8 cellular contexts compared by ENCODE assay signal in genomic region chr12:12813120-12814101, GRCh38. TPM values are rescaled to one million over a fixed set of nuclear protein-coding genes. Genes with fewer than 3 reads are reported as not detected.
A peak's percentile ranks its signal among the peaks of the same experiment; 100 is the strongest.
DNase-seq lines count a peak whose midpoint lies in the region; ATAC-seq and TF ChIP-seq lines count a peak whose summit lies in the region.

Gene DDX47, plus strand, starts transcription at chr12:12813346. Its CDS starts 22 bp downstream, at chr12:12813368.

- H3K27ac ChIP-seq in A673 (ENCODE audit: low read depth, low read length, poor library complexity, severe bottlenecking) (peak within 1 kb of the TSS; percentile 91), VCaP (peak within 1 kb of the TSS; percentile 73), mammary epithelial cell (ENCODE audit: insufficient read depth, low read depth, low read length) (peak within 1 kb of the TSS; percentile 93), smooth muscle cell (ENCODE audit: low read depth) (peak within 1 kb of the TSS; percentile 83)

- intact Hi-C loops in A673 (cut with micrococcal nuclease; ENCODE audit: unreplicated experiment): no loop called here
- intact Hi-C loops in mammary epithelial cell (cut with micrococcal nuclease): loop anchor here (1.0 to 2.0 kb wide), 3 partner anchors 9 to 77 kb away; partner anchors contain the start of gene GPRC5A

- peak; percentile 95 for DNase-seq in A673 (ENCODE audit: low spot score)
- DNase-seq in NCI-H2196 (lab: John Stamatoyannopoulos, UW; ENCODE audit: unreplicated experiment): peak; percentile 84
- peak; percentile 86 for DNase-seq in mammary epithelial cell
- peak; percentile 96 for DNase-seq in iPS-NIHi11 (ENCODE audit: low spot score)
- DNase-seq in smooth muscle cell (lab: John Stamatoyannopoulos, UW; ENCODE audit: unreplicated experiment): peak; percentile 87

- 2% methylated on average over 27 of the region's 35 CpGs for WGBS in mammary epithelial cell (ENCODE audit: low coverage, missing lambda C conversion rate)
- 3% methylated on average over 33 of the region's 35 CpGs for WGBS in smooth muscle cell (ENCODE audit: low lambda C conversion rate)

- peaks cover 3% of the 10 kb centered on the region for H3F3A ChIP-seq in smooth muscle cell (ENCODE audit: low read depth)

- H3K4me3 ChIP-seq in A673 (ENCODE audit: low read depth, low read length, poor library complexity, severe bottlenecking) (peak within 1 kb of the TSS; percentile 91), mammary epithelial cell (replicated peaks in 1 of 3; ENCODE audit: insufficient read depth in 1 of 3, low read depth in 2 of 3, low read length in 3 of 3) (peak within 1 kb of the TSS; percentile 60 to 86 (median 71)), smooth muscle cell (peak within 1 kb of the TSS; percentile 86)

- no peaks in the 10 kb centered on the region for H3K27me3 ChIP-seq in A673 (replicated peaks; ENCODE audit: insufficient read depth, low read depth, low read length, poor library complexity)
- H3K27me3 ChIP-seq in mammary epithelial cell (ENCODE audit: insufficient read depth, low read length): no peaks in the 10 kb centered on the region
- no peaks in the 10 kb centered on the region for H3K27me3 ChIP-seq in smooth muscle cell (ENCODE audit: low read depth)

- H3K4me1 ChIP-seq in A673 (ENCODE audit: insufficient read depth, low read length, poor library complexity, severe bottlenecking): peaks cover 19% of the 10 kb centered on the region
- peaks cover 21% of the 10 kb centered on the region for H3K4me1 ChIP-seq in mammary epithelial cell (ENCODE audit: insufficient read depth, low read length)
- H3K4me1 ChIP-seq in smooth muscle cell (ENCODE audit: low read depth): peaks cover 8% of the 10 kb centered on the region

- TF ChIP-seq CTCF in A673 (conservative IDR thresholded peaks at IDR 0.05; ENCODE audit: low read depth, low read length): peak; percentile 95
- TF ChIP-seq CTCF in VCaP (conservative IDR thresholded peaks at IDR 0.05): peak; percentile 98
- TF ChIP-seq CTCF in mammary epithelial cell (conservative IDR thresholded peaks at IDR 0.05 in 1 of 2, IDR thresholded peaks at IDR 0.05 in 1 of 2; ENCODE audit: extremely low read depth in 1 of 2, insufficient read depth in 1 of 2, low read depth in 1 of 2, low read length in 2 of 2): peak; percentile 93 to 96
- TF ChIP-seq CTCF in smooth muscle cell (IDR thresholded peaks at IDR 0.05; ENCODE audit: borderline replicate concordance, insufficient read depth, poor library complexity, severe bottlenecking): peak; percentile 89

- dilution Hi-C loops in mammary epithelial cell (cut with HindIII; ENCODE audit: low sequenced_read_pairs): no loop called here

- peak within 1 kb of the TSS; percentile 98 for H3K9ac ChIP-seq in mammary epithelial cell (ENCODE audit: insufficient read depth, low read length)
- peak within 1 kb of the TSS; percentile 96 for H3K9ac ChIP-seq in smooth muscle cell (ENCODE audit: low read depth)

- H3K4me2 ChIP-seq in mammary epithelial cell (ENCODE audit: insufficient read depth, low read depth, low read length): peak within 1 kb of the TSS; percentile 80
- H3K4me2 ChIP-seq in smooth muscle cell: peak within 1 kb of the TSS; percentile 95

- peak; percentile 54 for TF ChIP-seq POLR2A in GM18526 (IDR thresholded peaks at IDR 0.05; ENCODE audit: extremely low read depth, insufficient read length)

- H3K9me3 ChIP-seq in A673 (ENCODE audit: low read depth, low read length, poor library complexity, severe bottlenecking) (no peaks in the 10 kb centered on the region), mammary epithelial cell (replicated peaks; ENCODE audit: insufficient read depth, low read length) (no peaks in the 10 kb centered on the region), smooth muscle cell (replicated peaks; ENCODE audit: low read depth) (no peaks in the 10 kb centered on the region)

- CTCF ChIA-PET in A673 (lab: Charles Lee): interaction anchor here (0.6 to 1.3 kb wide), 2 partner anchors 25 to 29 kb away, joined by 3 to 4 read pairs; no protein-coding TSS in a partner anchor
- CTCF ChIA-PET in mammary epithelial cell (lab: Charles Lee; ENCODE audit: low non-redundant PET): no interaction called here

- in situ Hi-C loops in mammary epithelial cell (cut with MboI; ENCODE audit: low sequenced_read_pairs in 2 of 2): loop anchor here in 1 of 2 donors (25.0 kb wide), 1 partner anchor 399 kb away; no protein-coding TSS in a partner anchor

- H4K20me1 ChIP-seq in mammary epithelial cell (ENCODE audit: insufficient read depth, low read length) (no peaks in the 10 kb centered on the region), smooth muscle cell (ENCODE audit: low read depth) (no peaks in the 10 kb centered on the region)

- BruUV-seq in A673 (replicated peaks; lab: Mats Ljungman, UMichigan): TSS peak; percentile 59
- BruUV-seq in mammary epithelial cell (replicated peaks; lab: Mats Ljungman, UMichigan): TSS peak; percentile 82

- POLR2A ChIA-PET in A673 (lab: Charles Lee; ENCODE audit: low non-redundant PET): no interaction called here

- H3K79me2 ChIP-seq in mammary epithelial cell (ENCODE audit: insufficient read depth, low read length): peaks cover 52% of the 10 kb centered on the region
- peaks cover 48% of the 10 kb centered on the region for H3K79me2 ChIP-seq in smooth muscle cell (ENCODE audit: low read depth)

- H3K36me3 ChIP-seq in A673 (ENCODE audit: insufficient read depth, low read length, poor library complexity, severe bottlenecking): peaks cover 23% of the 10 kb centered on the region
- H3K36me3 ChIP-seq in mammary epithelial cell (ENCODE audit: insufficient read depth, low read length): peaks cover 14% of the 10 kb centered on the region
- H3K36me3 ChIP-seq in smooth muscle cell (ENCODE audit: low read depth): no peaks in the 10 kb centered on the region

- H2AFZ ChIP-seq in mammary epithelial cell (ENCODE audit: low read depth, low read length) (peak within 1 kb of the TSS; percentile 55), smooth muscle cell (ENCODE audit: low read depth) (peak within 1 kb of the TSS; percentile 81)

- peak; percentile 63 for ATAC-seq in HG03066 (IDR thresholded peaks at IDR 0.05; ENCODE audit: low read depth, unreplicated experiment)

RNA-seq across cellular contexts. Expression of gene DDX47, which starts in this region (rescaled TPM):
- total RNA-seq in A673 (2021): 86.8 and 90.4 TPM in 2 replicates
- 10 to 100 TPM; 62.1 to 70.3 TPM for total RNA-seq in mammary epithelial cell
- polyA plus RNA-seq in mammary epithelial cell: 66.1 TPM
- polyA minus RNA-seq in mammary epithelial cell: 110 TPM
- 82.8 and 95.6 TPM in 2 replicates for total RNA-seq in smooth muscle cell
- polyA plus RNA-seq in smooth muscle cell: 61.8 and 63.3 TPM in 2 replicates

Comparison
In these comparisons a context has a peak if more than half of its experiments do, and no peak if none do; other contexts are left out.
1. Peak in every context shown above with its lines: DNase-seq, ATAC-seq, H3K4me3 ChIP-seq and H3K27ac ChIP-seq.